Comparison of ENCODE assay signal across 20 cellular contexts in the genomic region with DNA sequence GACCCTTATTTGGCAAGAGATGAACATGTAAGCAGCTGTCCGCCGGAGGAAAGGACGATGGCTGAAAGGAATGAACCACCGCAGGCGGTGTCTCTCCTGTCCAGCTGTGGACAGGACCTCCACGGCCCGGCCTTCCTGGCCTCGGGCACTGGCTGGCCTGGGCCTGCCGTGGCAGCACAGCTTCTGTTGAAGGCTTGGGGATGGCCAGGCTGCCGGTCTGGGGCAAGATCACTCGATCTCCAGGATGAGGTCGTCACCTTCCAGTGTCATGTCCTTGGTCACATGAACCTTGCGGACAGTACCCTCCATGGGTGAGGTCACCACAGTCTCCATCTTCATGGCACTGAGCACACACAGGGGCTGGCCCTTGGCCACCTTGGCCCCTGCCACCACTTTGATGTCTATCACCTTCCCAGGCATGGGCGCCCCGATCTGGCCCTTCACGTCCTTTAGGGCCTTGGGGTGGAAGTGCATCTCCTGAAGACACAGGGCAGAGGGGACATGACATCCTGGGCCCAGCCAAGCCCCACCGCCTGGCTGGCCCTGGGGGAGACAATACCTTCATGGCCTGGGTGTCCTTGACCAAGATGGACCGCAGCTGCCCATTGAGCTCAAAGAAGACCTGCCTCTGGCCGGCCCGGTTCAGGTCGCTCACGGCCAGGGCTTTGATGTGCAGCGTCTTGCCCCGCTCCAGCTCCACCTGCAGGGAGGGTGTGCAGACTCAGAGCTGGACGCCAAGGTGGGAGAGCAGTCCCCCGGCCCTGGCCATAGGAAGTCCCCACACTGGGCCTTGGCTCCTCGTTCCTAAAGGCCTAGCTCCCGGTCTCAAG. TPM values are rescaled to one million over a fixed set of nuclear protein-coding genes. Genes with fewer than 3 reads are reported as not detected.
DNase-seq lines count a peak whose midpoint lies in the region; FAIRE-seq and TF ChIP-seq lines count a peak whose summit lies in the region.
"Had no signal": no experiment of that assay in that cellular context is flagged by ENCODE, and none has a peak within 500 bp of the region (broad histone marks: within the 10 kb centered on the region; RNA-seq: fewer than 3 reads in every experiment).

No MANE protein-coding gene starts in this region.

- no peak overlapping the region for H2AFZ ChIP-seq in osteoblast (ENCODE audit: low read length)

- H3K4me3 ChIP-seq in H7 (ENCODE audit: insufficient read depth, low read depth, low read length): no peak overlapping the region
- no peak overlapping the region for H3K4me3 ChIP-seq in osteoblast (ENCODE audit: insufficient read depth, low read length)

- no peak for TF ChIP-seq POLR2A in GM12891 (IDR thresholded peaks at IDR 0.05; ENCODE audit: low read depth, low read length)

- H4K20me1 ChIP-seq in osteoblast (ENCODE audit: insufficient read depth, low read length): peaks cover 8% of the 10 kb centered on the region

- H3K27me3 ChIP-seq in H7 (ENCODE audit: control insufficient read depth, insufficient read depth, low read length) (no peaks in the 10 kb centered on the region), osteoblast (ENCODE audit: insufficient read depth, low read length) (no peaks in the 10 kb centered on the region)

- H3K9me3 ChIP-seq in osteoblast (ENCODE audit: low read depth, low read length): no peaks in the 10 kb centered on the region

- no peak overlapping the region for H3K27ac ChIP-seq in osteoblast (ENCODE audit: low read depth, low read length)
- H3K27ac ChIP-seq: KMS-11 had no signal

- no peak overlapping the region for H3K4me2 ChIP-seq in osteoblast (ENCODE audit: insufficient read depth, low read length)
- H3K4me2 ChIP-seq: KMS-11 had no signal

- peaks cover 7% of the 10 kb centered on the region for H3K4me1 ChIP-seq in osteoblast (ENCODE audit: insufficient read depth, low read length)

- FAIRE-seq in GM12891 (lab: Jason Lieb, UNC): no peak
- FAIRE-seq in urothelium cell line (lab: Jason Lieb, UNC): no peak
- FAIRE-seq: bronchial epithelial cell had no signal

- no peak for TF ChIP-seq CTCF in osteoblast (IDR thresholded peaks at IDR 0.05; ENCODE audit: extremely low read depth, low read depth, low read length)

- peak; percentile 12 for DNase-seq in GM12891 (ENCODE audit: insufficient read length, low spot score)
- DNase-seq in H7: peak; percentile 48
- DNase-seq in ecto neural progenitor cell (ENCODE audit: low spot score): peak; percentile 40
- DNase-seq in osteoblast (ENCODE audit: insufficient read length, low spot score, missing footprints): peak; percentile 85
- no peak for DNase-seq in SW 1271 (lab: John Stamatoyannopoulos, UW)
- no peak for DNase-seq in urothelium cell line (ENCODE audit: low spot score)
- no peak for DNase-seq in GOT3 (lab: John Stamatoyannopoulos, UW)
- DNase-seq: activated CD4-positive, alpha-beta T cell treated with anti-CD3 and anti-CD28 coated beads, Interleukin-2, amount 10 ng/mL, durations not matched to agents 24 days and 14 days; activated gamma-delta T cell; amniotic stem cell; dermis blood vessel endothelial cell; left colon; midbrain; MV-4-11; NCI-H1930; NCI-H226; NCI-H774; stimulated activated CD4-positive, alpha-beta T cell treated with anti-CD3 and anti-CD28 coated beads, Interleukin-2, amount 100 ng/mL, for 24 hours had no signal

- H3K36me3 ChIP-seq in H7 (replicated peaks; ENCODE audit: control insufficient read depth, insufficient read depth, low read length): peaks cover 11% of the 10 kb centered on the region
- H3K36me3 ChIP-seq in osteoblast (ENCODE audit: insufficient read depth, low read length): peaks cover 27% of the 10 kb centered on the region

- H3K79me2 ChIP-seq in osteoblast (ENCODE audit: insufficient read depth, low read length): peaks cover 22% of the 10 kb centered on the region

TF ChIP-seq in GM12891, 5 proteins besides CTCF, POLR2A, EP300 and RAD21:
- no peak for TF ChIP-seq TAF1 (IDR thresholded peaks at IDR 0.05; ENCODE audit: low read depth, low read length)
- TF ChIP-seq PAX5 (IDR thresholded peaks at IDR 0.05; ENCODE audit: insufficient read depth, low read length, severe bottlenecking): no peak
- no peak for TF ChIP-seq POLR2AphosphoS5 (IDR thresholded peaks at IDR 0.05; ENCODE audit: low read depth, low read length)
- no peak for TF ChIP-seq SPI1 (IDR thresholded peaks at IDR 0.05; ENCODE audit: low read depth, low read length)
- no peak for TF ChIP-seq POU2F2 (IDR thresholded peaks at IDR 0.05; ENCODE audit: low read depth, low read length)

RNA-seq across cellular contexts. Expression of a gene that starts 5.6 kb away (rescaled TPM):
- polyA plus RNA-seq in GM12891 (2012; ENCODE audit: low read depth, missing spikeins): 14.1 TPM
- total RNA-seq in H7 (2014; rRNA removed; shearing (Covaris generic)): 43.1 and 50.6 TPM in 2 replicates
- 11.5 and 18.1 TPM in 2 replicates for total RNA-seq in osteoblast

RNA-seq across cellular contexts. Expression of a gene that starts 8.0 kb away (rescaled TPM):
- polyA plus RNA-seq in GM12891 (2012; ENCODE audit: low read depth, missing spikeins): 4.7 TPM
- total RNA-seq in H7 (2014; rRNA removed; shearing (Covaris generic)): 62.5 and 65.4 TPM in 2 replicates
- 15.9 and 16.3 TPM in 2 replicates for total RNA-seq in osteoblast

Comparison
In these comparisons a context has a peak if more than half of its experiments do, and no peak if none do; other contexts are left out.
1. DNase-seq: peak in GM12891 (single experiment), H7 (single experiment), ecto neural progenitor cell (single experiment) and osteoblast (single experiment); none in SW 1271 (0 of 2), urothelium cell line (single experiment) and GOT3 (single experiment).